ENCODE assay signal across 1 cellular context in genomic region chr2:26715528-26716270, GRCh38.
TF ChIP-seq lines count a peak whose summit lies in the region.

No MANE protein-coding gene starts in this region.

TF ChIP-seq in SK-N-SH treated with all-trans-retinoic acid at 6 μM for 48 hours, 23 proteins besides CTCF, POLR2A, EP300 and RAD21 (continued from another document):
- TF ChIP-seq GLIS3 (CRISPR knock-in tag; IDR thresholded peaks at IDR 0.05) (no peak), PPARA (CRISPR knock-in tag; IDR thresholded peaks at IDR 0.05; ENCODE audit: borderline replicate concordance) (no peak), SNAI2 (CRISPR knock-in tag; IDR thresholded peaks at IDR 0.05) (no peak), RARB (CRISPR knock-in tag; IDR thresholded peaks at IDR 0.05) (no peak), ZC3H10 (CRISPR knock-in tag; IDR thresholded peaks at IDR 0.05) (no peak), ZNF70 (CRISPR knock-in tag; IDR thresholded peaks at IDR 0.05) (no peak), OSR1 (CRISPR knock-in tag; IDR thresholded peaks at IDR 0.05) (no peak), ISL1 (CRISPR knock-in tag; IDR thresholded peaks at IDR 0.05) (no peak)
